In the genomic region with DNA sequence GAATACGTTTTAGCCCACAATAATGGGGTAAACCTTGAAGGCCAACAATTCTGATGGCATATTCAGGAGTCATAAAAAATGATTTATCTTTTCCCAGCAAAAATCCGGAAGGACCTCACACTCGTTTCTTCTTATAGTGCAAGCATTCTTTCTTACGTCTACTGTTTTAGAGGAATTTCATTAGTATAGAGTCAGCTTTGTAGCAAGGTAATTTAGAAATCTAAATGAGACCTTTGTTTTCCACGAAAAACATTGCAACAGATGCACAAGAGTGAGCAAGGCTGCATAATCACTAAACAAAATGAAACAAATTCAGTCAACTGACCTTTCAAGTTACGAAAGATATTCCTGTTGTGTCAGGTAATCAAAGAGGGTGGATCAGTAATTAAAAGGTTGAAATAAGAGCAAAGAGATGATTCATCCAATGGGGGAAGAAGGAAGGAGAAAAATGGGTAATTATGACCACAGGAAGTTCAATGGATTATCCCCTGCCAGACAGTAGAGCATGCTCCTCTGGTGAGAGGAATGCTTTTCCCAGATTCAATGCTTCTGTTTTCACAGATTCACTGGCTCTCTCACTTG, we compare ENCODE assay signal across 8 cellular contexts. TPM values are rescaled to one million over a fixed set of nuclear protein-coding genes. Genes with fewer than 3 reads are reported as not detected.
DNase-seq lines count a peak whose midpoint lies in the region; ATAC-seq, FAIRE-seq and TF ChIP-seq lines count a peak whose summit lies in the region.

No MANE protein-coding gene starts in this region.

- POLR2A ChIA-PET in A549 (lab: Yijun Ruan, JAX) = no interaction called here

- CTCF ChIA-PET in A549 (lab: Yijun Ruan, JAX) = interaction anchor here (1.2 kb wide), 1 partner anchor 17 kb away, joined by 3 read pairs; no protein-coding TSS in a partner anchor

- peak overlapping the region; percentile 82 for H3K4me2 ChIP-seq in A549

- intact Hi-C loops in stomach (cut with DNase I; ENCODE audit: low total_unique reads) (no loop called here), lower leg skin (cut with DNase I; ENCODE audit: low total_unique reads) (no loop called here)

- no peak for TF ChIP-seq RAD21 in A549 (conservative IDR thresholded peaks at IDR 0.05 in 1 of 2, IDR thresholded peaks at IDR 0.05 in 1 of 2)

- H3K4me1 ChIP-seq in A549 (peaks cover 23% of the 10 kb centered on the region; the same call in 2 of the 3 replicates), iPS-15b (ENCODE audit: control insufficient read depth, insufficient read depth, low read length) (peaks cover 8% of the 10 kb centered on the region), stomach (peaks cover 27 to 43% (median 39%) of the 10 kb centered on the region in 4 donors)

- TF ChIP-seq EP300 in A549 (IDR thresholded peaks at IDR 0.05) (no peak), stomach (IDR thresholded peaks at IDR 0.05) (no peak)

- WGBS in A549 (ENCODE audit: missing lambda C conversion rate) = 29% methylated on average over 6 of the region's 6 CpGs
- WGBS in stomach, 5 donors = 23 to 30% (median 28%) methylated on average over 6 of the region's 6 CpGs
- WGBS in lower leg skin, 2 donors = 17 to 18% methylated on average over 6 of the region's 6 CpGs

- no peak for DNase-seq in A549 (ENCODE audit: low read depth in 1 of 2, low spot score in 1 of 2)
- peak; percentile 2 for DNase-seq in H4 (ENCODE audit: low spot score)
- no peak for DNase-seq in stomach
- no peak for DNase-seq in activated CD4-positive, CD25-positive, alpha-beta regulatory T cell (lab: John Stamatoyannopoulos, UW)
- no peak for DNase-seq in lower leg skin (ENCODE audit: low spot score in 2 of 2)
- DNase-seq in RCC 7860 (ENCODE audit: low spot score) = no peak

- H3K9me3 ChIP-seq in A549 (no peaks in the 10 kb centered on the region), iPS-15b (ENCODE audit: control insufficient read depth, insufficient read depth, low read length) (no peaks in the 10 kb centered on the region), stomach (peaks cover 0 to 3% (median 0%) of the 10 kb centered on the region in 4 donors)

- ATAC-seq in A549 = no peak

- H3K27ac ChIP-seq in A549 (peak overlapping the region; percentile 100), stomach (peak overlapping the region; percentile 86 to 100 (median 100))

- H3K36me3 ChIP-seq in iPS-15b (ENCODE audit: control insufficient read depth, insufficient read depth, low read length) (no peaks in the 10 kb centered on the region), stomach (no peaks in the 10 kb centered on the region)

- H3K4me3 ChIP-seq in A549 (peak overlapping the region; percentile 97), WI38 (ENCODE audit: low read depth, low read length) (peak overlapping the region; percentile 100), iPS-15b (ENCODE audit: low read depth, low read length) (peak overlapping the region; percentile 23), stomach (peak overlapping the region; percentile 80 to 97 (median 90)), lower leg skin (ENCODE audit: low read depth, poor library complexity, severe bottlenecking) (no peak overlapping the region)

- TF ChIP-seq CTCF in A549 (IDR thresholded peaks at IDR 0.05) (no peak), WI38 (IDR thresholded peaks at IDR 0.05; ENCODE audit: low read depth, low read length) (no peak; the same call in 1 of the 2 replicates), stomach (IDR thresholded peaks at IDR 0.05) (no peak), lower leg skin (IDR thresholded peaks at IDR 0.05) (no peak)

- H3K27me3 ChIP-seq in iPS-15b (ENCODE audit: control insufficient read depth, insufficient read depth, low read length) (no peaks in the 10 kb centered on the region), stomach (no peaks in the 10 kb centered on the region)

- no peak for FAIRE-seq in A549 (lab: Jason Lieb, UNC)
- no peak for FAIRE-seq in RCC 7860 (lab: Jason Lieb, UNC)

- peak overlapping the region; percentile 79 for H3K9ac ChIP-seq in iPS-15b (ENCODE audit: low read depth, low read length)

- TF ChIP-seq POLR2A in A549 (IDR thresholded peaks at IDR 0.05; ENCODE audit: low read length) = no peak
- TF ChIP-seq POLR2A in stomach (IDR thresholded peaks at IDR 0.05) = no peak
- TF ChIP-seq POLR2A in lower leg skin (IDR thresholded peaks at IDR 0.05) = no peak

TF ChIP-seq in A549, 52 proteins besides CTCF, POLR2A, EP300 and RAD21:
- no peak for TF ChIP-seq HOXA7 (CRISPR knock-in tag; IDR thresholded peaks at IDR 0.05)

RNA-seq across cellular contexts. Expression of a gene that starts 0.6 kb away (rescaled TPM):
- 221 and 236 TPM in 2 replicates for polyA plus RNA-seq in A549 (2011; rRNA removed)
- 44.7 and 53.6 TPM in 2 replicates for polyA plus RNA-seq in A549 (2012; cell fraction: cytosol; rRNA removed)
- 38.1 and 54.3 TPM in 2 replicates for polyA plus RNA-seq in A549 (2012; cell fraction: nucleus; rRNA removed)
- polyA plus RNA-seq in A549 (2017; fragmentation: RNase III; extraction: RNeasy Plus Mini Kit Qiagen cat#74134 plus additional on column Dnase treatment) = 194 to 218 TPM (median 199 TPM) in 3 replicates
- polyA minus RNA-seq in A549 (2011; rRNA and poly(A)+ RNA removed) = 185 TPM in 2 replicates
- total RNA-seq in H4 (2014; rRNA removed; shearing (Covaris generic)) = 331 and 429 TPM in 2 replicates
- total RNA-seq in stomach = 100 to 1,000 TPM; 366 to 679 (median 527) TPM
- polyA plus RNA-seq in stomach = 100 to 1,000 TPM; 129 to 238 (median 176) TPM
- 1,000 to 10,000 TPM in 1 of 4 donors, 100 to 1,000 TPM in 3; 342 to 1,039 (median 551) TPM for total RNA-seq in lower leg skin

RNA-seq across cellular contexts. Expression of a gene that starts 22.1 kb away (rescaled TPM):
- 24.6 and 28.7 TPM in 2 replicates for polyA plus RNA-seq in A549 (2011; rRNA removed)
- polyA plus RNA-seq in A549 (2012; cell fraction: cytosol; rRNA removed) = 17.6 and 19.5 TPM in 2 replicates
- 6.6 and 6.7 TPM in 2 replicates for polyA plus RNA-seq in A549 (2012; cell fraction: nucleus; rRNA removed)
- 16.3 to 17.8 TPM (median 17.4 TPM) in 3 replicates for polyA plus RNA-seq in A549 (2017; fragmentation: RNase III; extraction: RNeasy Plus Mini Kit Qiagen cat#74134 plus additional on column Dnase treatment)
- 10.0 and 15.9 TPM in 2 replicates for polyA minus RNA-seq in A549 (2011; rRNA and poly(A)+ RNA removed)
- 26.4 and 39.9 TPM in 2 replicates for total RNA-seq in H4 (2014; rRNA removed; shearing (Covaris generic))
- total RNA-seq in stomach = 100 to 1,000 TPM in 1 of 5 donors, 10 to 100 TPM in 4; 18.0 to 111 (median 23.7) TPM
- 10 to 100 TPM; 10.2 to 26.6 (median 13.9) TPM for polyA plus RNA-seq in stomach
- total RNA-seq in lower leg skin = 10 to 100 TPM; 47.5 to 57.4 (median 55.4) TPM

RNA-seq across cellular contexts. Expression of a gene that starts 41.8 kb away (rescaled TPM):
- polyA plus RNA-seq in A549 (2011; rRNA removed) = 42.6 and 52.2 TPM in 2 replicates
- 9.5 and 10.6 TPM in 2 replicates for polyA plus RNA-seq in A549 (2012; cell fraction: cytosol; rRNA removed)
- polyA plus RNA-seq in A549 (2012; cell fraction: nucleus; rRNA removed) = 2.6 and 4.9 TPM in 2 replicates
- polyA plus RNA-seq in A549 (2017; fragmentation: RNase III; extraction: RNeasy Plus Mini Kit Qiagen cat#74134 plus additional on column Dnase treatment) = 28.4 to 28.7 TPM (median 28.7 TPM) in 3 replicates
- polyA minus RNA-seq in A549 (2011; rRNA and poly(A)+ RNA removed) = 23.4 and 25.2 TPM in 2 replicates
- 45.0 and 52.6 TPM in 2 replicates for total RNA-seq in H4 (2014; rRNA removed; shearing (Covaris generic))
- 10 to 100 TPM; 14.7 to 62.1 (median 29.0) TPM for total RNA-seq in stomach
- 10 to 100 TPM in 2 of 3 donors, 1 to 10 TPM in 1; 9.2 to 23.5 (median 18.9) TPM for polyA plus RNA-seq in stomach
- 10 to 100 TPM; 19.6 to 40.0 (median 33.2) TPM for total RNA-seq in lower leg skin
